Comparison of ENCODE assay signal across 1 cellular context in the genomic region with DNA sequence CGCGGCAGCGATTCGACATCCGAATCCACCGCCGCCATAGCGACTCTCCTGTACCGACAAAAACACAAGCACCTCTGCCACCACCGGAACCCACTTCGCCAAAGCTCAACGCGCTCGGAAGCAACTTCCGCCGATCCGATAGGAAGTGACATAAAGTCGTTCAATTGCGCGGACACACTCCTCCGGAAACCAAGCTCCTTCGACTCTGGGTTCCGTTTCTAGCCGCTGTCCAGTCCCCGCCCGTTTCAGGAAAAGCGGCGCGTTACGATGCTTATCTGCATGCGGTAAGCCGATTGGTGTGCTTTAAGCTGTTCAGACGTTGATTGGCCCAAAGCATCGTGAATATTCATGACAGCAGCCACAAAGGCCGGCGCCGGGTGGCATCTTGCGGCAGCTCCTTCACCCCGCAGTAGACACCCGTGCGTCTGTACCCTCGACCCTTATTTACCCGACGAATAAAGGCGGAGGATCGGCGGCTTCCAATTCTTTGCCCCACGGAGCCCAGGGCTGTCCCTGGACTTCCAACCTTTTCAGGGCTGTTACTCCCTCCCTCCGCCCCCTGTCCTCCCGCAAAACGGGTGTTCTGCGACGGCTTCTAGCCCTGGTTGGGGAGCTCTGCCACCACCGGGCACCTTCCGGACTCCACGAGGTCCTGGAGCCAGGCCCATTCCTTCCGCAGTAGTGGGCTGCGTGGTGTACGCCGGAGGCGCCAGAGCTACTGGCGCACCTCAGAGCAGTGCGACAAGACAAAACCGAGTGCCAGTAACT.
TF ChIP-seq lines count a peak whose summit lies in the region.

TSS of gene TUT1 (minus strand) at position 76 of the 768 bp plus-strand sequence. CDS start at position 38, 38 bp downstream.

TF ChIP-seq in SK-N-SH, 30 proteins besides CTCF, POLR2A, EP300 and RAD21 (continued from another document):
- TF ChIP-seq, protein P1, sequence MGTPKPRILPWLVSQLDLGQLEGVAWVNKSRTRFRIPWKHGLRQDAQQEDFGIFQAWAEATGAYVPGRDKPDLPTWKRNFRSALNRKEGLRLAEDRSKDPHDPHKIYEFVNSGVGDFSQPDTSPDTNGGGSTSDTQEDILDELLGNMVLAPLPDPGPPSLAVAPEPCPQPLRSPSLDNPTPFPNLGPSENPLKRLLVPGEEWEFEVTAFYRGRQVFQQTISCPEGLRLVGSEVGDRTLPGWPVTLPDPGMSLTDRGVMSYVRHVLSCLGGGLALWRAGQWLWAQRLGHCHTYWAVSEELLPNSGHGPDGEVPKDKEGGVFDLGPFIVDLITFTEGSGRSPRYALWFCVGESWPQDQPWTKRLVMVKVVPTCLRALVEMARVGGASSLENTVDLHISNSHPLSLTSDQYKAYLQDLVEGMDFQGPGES (IDR thresholded peaks at IDR 0.05; ENCODE audit: low read depth, low read length) = no peak; the same call in 1 of the 2 replicates
- TF ChIP-seq GATA2 (CRISPR knock-in tag; IDR thresholded peaks at IDR 0.05) = peak; percentile 90
- TF ChIP-seq PBX3 (IDR thresholded peaks at IDR 0.05) = peak; percentile 47
- TF ChIP-seq, protein P2, sequence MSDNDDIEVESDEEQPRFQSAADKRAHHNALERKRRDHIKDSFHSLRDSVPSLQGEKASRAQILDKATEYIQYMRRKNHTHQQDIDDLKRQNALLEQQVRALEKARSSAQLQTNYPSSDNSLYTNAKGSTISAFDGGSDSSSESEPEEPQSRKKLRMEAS (IDR thresholded peaks at IDR 0.05; ENCODE audit: low read depth) = peak; percentile 95
- peak; percentile 89 for TF ChIP-seq TAF1 (IDR thresholded peaks at IDR 0.05; ENCODE audit: borderline replicate concordance, low read depth, low read length)
- peak; percentile 74; the same call in 1 of the 2 replicates for TF ChIP-seq RCOR1 (IDR thresholded peaks at IDR 0.05; ENCODE audit: low read length)
- TF ChIP-seq ELF1 (IDR thresholded peaks at IDR 0.05) = peak; percentile 86
- peak; percentile 96 for TF ChIP-seq POLR2AphosphoS5 (IDR thresholded peaks at IDR 0.05; ENCODE audit: low read depth, low read length)
- TF ChIP-seq, protein P3, sequence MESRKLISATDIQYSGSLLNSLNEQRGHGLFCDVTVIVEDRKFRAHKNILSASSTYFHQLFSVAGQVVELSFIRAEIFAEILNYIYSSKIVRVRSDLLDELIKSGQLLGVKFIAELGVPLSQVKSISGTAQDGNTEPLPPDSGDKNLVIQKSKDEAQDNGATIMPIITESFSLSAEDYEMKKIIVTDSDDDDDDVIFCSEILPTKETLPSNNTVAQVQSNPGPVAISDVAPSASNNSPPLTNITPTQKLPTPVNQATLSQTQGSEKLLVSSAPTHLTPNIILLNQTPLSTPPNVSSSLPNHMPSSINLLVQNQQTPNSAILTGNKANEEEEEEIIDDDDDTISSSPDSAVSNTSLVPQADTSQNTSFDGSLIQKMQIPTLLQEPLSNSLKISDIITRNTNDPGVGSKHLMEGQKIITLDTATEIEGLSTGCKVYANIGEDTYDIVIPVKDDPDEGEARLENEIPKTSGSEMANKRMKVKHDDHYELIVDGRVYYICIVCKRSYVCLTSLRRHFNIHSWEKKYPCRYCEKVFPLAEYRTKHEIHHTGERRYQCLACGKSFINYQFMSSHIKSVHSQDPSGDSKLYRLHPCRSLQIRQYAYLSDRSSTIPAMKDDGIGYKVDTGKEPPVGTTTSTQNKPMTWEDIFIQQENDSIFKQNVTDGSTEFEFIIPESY (IDR thresholded peaks at IDR 0.05; ENCODE audit: borderline replicate concordance, low read depth) = 0 out of 2 replicates have a peak, but pooled peaks have one; percentile 50
- TF ChIP-seq NFIC (IDR thresholded peaks at IDR 0.05; ENCODE audit: borderline replicate concordance) = peak; percentile 11; the same call in 1 of the 2 replicates
